7 cellular contexts compared by ENCODE assay signal in genomic region chr5:13866792-13867191, GRCh38.
DNase-seq lines count a peak whose midpoint lies in the region; ATAC-seq and TF ChIP-seq lines count a peak whose summit lies in the region.

No MANE protein-coding gene starts in this region.

- ATAC-seq in GM19463 (IDR thresholded peaks at IDR 0.05; ENCODE audit: unreplicated experiment) (no peak), HG02678 (IDR thresholded peaks at IDR 0.05; ENCODE audit: unreplicated experiment) (no peak)

- TF ChIP-seq CTCF in GM12865 (IDR thresholded peaks at IDR 0.05; ENCODE audit: insufficient read depth, low read depth, low read length, missing control alignments): no peak
- no peak for TF ChIP-seq CTCF in LNCaP clone FGC (IDR thresholded peaks at IDR 0.05; ENCODE audit: control insufficient read depth, extremely low read depth, insufficient read depth)

- H3K4me3 ChIP-seq in GM12865 (ENCODE audit: low read depth, low read length) (no peak overlapping the region), LNCaP clone FGC (ENCODE audit: low read depth, low read length) (no peak overlapping the region)

- DNase-seq in GM12865 (ENCODE audit: low read depth) (peak; percentile 35), LNCaP clone FGC (ENCODE audit: low read depth) (peak; percentile 7), amniotic epithelial cell (ENCODE audit: low read depth) (peak; percentile 16), lung microvascular endothelial cell (ENCODE audit: low read depth in 2 of 2) (peak; percentile 54 to 57), DMS79 (lab: John Stamatoyannopoulos, UW) (no peak)
